In genomic region chr4:15799703-15800102, GRCh38 we compare ENCODE assay signal across 23 cellular contexts. TPM values are rescaled to one million over a fixed set of nuclear protein-coding genes. Genes with fewer than 3 reads are reported as not detected.
A peak's percentile ranks its signal among the peaks of the same experiment; 100 is the strongest.
DNase-seq lines count a peak whose midpoint lies in the region; ATAC-seq, FAIRE-seq and TF ChIP-seq lines count a peak whose summit lies in the region.
"Had no signal": no experiment of that assay in that cellular context is flagged by ENCODE, and none has a peak within 500 bp of the region (broad histone marks: within the 10 kb centered on the region; RNA-seq: fewer than 3 reads in every experiment).

No MANE protein-coding gene starts in this region.

- CTCF ChIA-PET in OCI-LY7 (lab: Charles Lee; ENCODE audit: unreplicated experiment) = interaction anchor here (1.1 kb wide), 1 partner anchor 43 kb away, joined by 3 read pairs; no protein-coding TSS in a partner anchor

- H3K9me2 ChIP-seq in OCI-LY7 (ENCODE audit: insufficient read depth, low read length) = no peaks in the 10 kb centered on the region
- H3K9me2 ChIP-seq: SK-N-SH had no signal

- BruUV-seq in OCI-LY7 (replicated peaks; lab: Mats Ljungman, UMichigan) = no TSS peak

- H3K4me3 ChIP-seq in OCI-LY7 (ENCODE audit: low read depth, low read length, poor library complexity, severe bottlenecking) (peak overlapping the region; percentile 26), left lung (no peak overlapping the region), upper lobe of right lung (no peak overlapping the region), pancreas (no peak overlapping the region), Peyer's patch (no peak overlapping the region)

- peaks cover 100% of the 10 kb centered on the region for H3K79me2 ChIP-seq in OCI-LY7 (ENCODE audit: insufficient read depth, low read depth, low read length)

- WGBS in pancreas, 2 donors = 34 to 42% methylated on average over 2 of the region's 2 CpGs

- H3K27ac ChIP-seq in OCI-LY7 (ENCODE audit: low read depth, low read length, poor library complexity, severe bottlenecking) (peak overlapping the region; percentile 81), left lung (no peak overlapping the region), upper lobe of right lung (no peak overlapping the region), pancreas (no peak overlapping the region), Peyer's patch (no peak overlapping the region)

- no peak for TF ChIP-seq CTCF in natural killer cell (IDR thresholded peaks at IDR 0.05)
- TF ChIP-seq CTCF in OCI-LY7 (conservative IDR thresholded peaks at IDR 0.05; ENCODE audit: low read length) = no peak
- TF ChIP-seq CTCF in left lung (IDR thresholded peaks at IDR 0.05) = no peak
- TF ChIP-seq CTCF in upper lobe of right lung (IDR thresholded peaks at IDR 0.05) = no peak
- no peak for TF ChIP-seq CTCF in pancreas (IDR thresholded peaks at IDR 0.05)
- no peak for TF ChIP-seq CTCF in Peyer's patch (IDR thresholded peaks at IDR 0.05)

- H2AFZ ChIP-seq in OCI-LY7 (ENCODE audit: low read length) = no peak overlapping the region

- H3K4me1 Mint-ChIP-seq in natural killer cell = peaks cover 34 to 41% of the 10 kb centered on the region in 2 donors
- peaks cover 32 to 35% of the 10 kb centered on the region in 2 donors for H3K4me1 Mint-ChIP-seq in natural killer cell treated with Interleukin-12 subunit alpha and Interleukin-12 subunit beta and Interleukin-15 and Interleukin-18, amount 100 ng/mL, for 72 hours (ENCODE audit: low read depth in 2 of 2)

- H3K9me3 Mint-ChIP-seq in natural killer cell = no peaks in the 10 kb centered on the region
- H3K9me3 Mint-ChIP-seq in natural killer cell treated with Interleukin-12 subunit alpha and Interleukin-12 subunit beta and Interleukin-15 and Interleukin-18, amount 100 ng/mL, for 72 hours = no peaks in the 10 kb centered on the region
- H3K9me3 Mint-ChIP-seq: CD8-positive, alpha-beta T cell; IgD-negative memory B cell had no signal

- intact Hi-C loops in natural killer cell (cut with micrococcal nuclease) (no loop called here), OCI-LY7 (cut with micrococcal nuclease; ENCODE audit: unreplicated experiment) (loop anchor here (2.0 to 10.0 kb wide), 3 partner anchors 15 to 385 kb away; no protein-coding TSS in a partner anchor), left lung (cut with DNase I) (no loop called here), upper lobe of right lung (cut with DNase I) (no loop called here), pancreas (cut with DNase I) (no loop called here)

- DNase-seq in natural killer cell (no peak), OCI-LY7 (ENCODE audit: low spot score) (peak; percentile 56), left lung (no peak), upper lobe of right lung (no peak), pancreas (no peak), Peyer's patch (no peak)
- no peak for DNase-seq in natural killer cell treated with Interleukin-12 subunit alpha and Interleukin-12 subunit beta and Interleukin-15 and Interleukin-18, amount 100 ng/mL, for 72 hours (ENCODE audit: low spot score)
- DNase-seq: Calu3; CD8-positive, alpha-beta T cell; DMS53; H9; Kasumi-1; MM.1S; NCI-H1092 treated with DMSO at 0.1 percent for 48 hours; NCI-H510A; NCI-H748 treated with DMSO at 0.1 percent for 48 hours; RPMI8226; SHP77 treated with DMSO at 0.1 percent for 48 hours; SK-N-SH had no signal

- no peaks in the 10 kb centered on the region for H3K36me3 Mint-ChIP-seq in natural killer cell
- no peaks in the 10 kb centered on the region for H3K36me3 Mint-ChIP-seq in natural killer cell treated with Interleukin-12 subunit alpha and Interleukin-12 subunit beta and Interleukin-15 and Interleukin-18, amount 100 ng/mL, for 72 hours
- H3K36me3 Mint-ChIP-seq: CD8-positive, alpha-beta T cell had no signal

- peak overlapping the region; percentile 34 for H3K4me2 ChIP-seq in OCI-LY7 (ENCODE audit: low read length)
- H3K4me2 ChIP-seq: SK-N-SH had no signal

- no peak overlapping the region for H3K4me3 Mint-ChIP-seq in natural killer cell
- no peak overlapping the region for H3K4me3 Mint-ChIP-seq in natural killer cell treated with Interleukin-12 subunit alpha and Interleukin-12 subunit beta and Interleukin-15 and Interleukin-18, amount 100 ng/mL, for 72 hours
- H3K4me3 Mint-ChIP-seq: CD8-positive, alpha-beta T cell; H9 had no signal

- H3K36me3 ChIP-seq in OCI-LY7 (ENCODE audit: insufficient read depth, low read length) (peaks cover 79% of the 10 kb centered on the region), left lung (no peaks in the 10 kb centered on the region), upper lobe of right lung (no peaks in the 10 kb centered on the region), pancreas (no peaks in the 10 kb centered on the region), Peyer's patch (no peaks in the 10 kb centered on the region)

- TF ChIP-seq POLR2A in Peyer's patch (IDR thresholded peaks at IDR 0.05) = no peak

- ATAC-seq in natural killer cell (no peak), left lung (peak; percentile 77), upper lobe of right lung (peak; percentile 45), pancreas (no peak), HG03457 (IDR thresholded peaks at IDR 0.05; ENCODE audit: unreplicated experiment) (no peak)
- ATAC-seq in natural killer cell treated with Interleukin-12 subunit alpha and Interleukin-12 subunit beta and Interleukin-15 and Interleukin-18, amount 100 ng/mL, for 72 hours = no peak
- ATAC-seq: CD8-positive, alpha-beta T cell had no signal

- H3K4me1 ChIP-seq in OCI-LY7 (ENCODE audit: insufficient read depth, low read length, poor library complexity, severe bottlenecking) = peaks cover 72% of the 10 kb centered on the region
- no peaks in the 10 kb centered on the region for H3K4me1 ChIP-seq in left lung
- H3K4me1 ChIP-seq in upper lobe of right lung = no peaks in the 10 kb centered on the region
- H3K4me1 ChIP-seq in pancreas = no peaks in the 10 kb centered on the region
- no peaks in the 10 kb centered on the region for H3K4me1 ChIP-seq in Peyer's patch

- H3K9me3 ChIP-seq in OCI-LY7 (ENCODE audit: low read length) (peaks cover 67% of the 10 kb centered on the region), left lung (no peaks in the 10 kb centered on the region), upper lobe of right lung (no peaks in the 10 kb centered on the region), pancreas (no peaks in the 10 kb centered on the region), Peyer's patch (no peaks in the 10 kb centered on the region)

- H4K20me1 ChIP-seq in OCI-LY7 (ENCODE audit: insufficient read depth, low read length) = no peaks in the 10 kb centered on the region

- H3K27me3 ChIP-seq in left lung (no peaks in the 10 kb centered on the region), upper lobe of right lung (no peaks in the 10 kb centered on the region), pancreas (no peaks in the 10 kb centered on the region), Peyer's patch (no peaks in the 10 kb centered on the region)

- no peak for FAIRE-seq in pancreas (lab: Jason Lieb, UNC)
- FAIRE-seq: A204.1 had no signal

- peak overlapping the region; percentile 50 to 55 for H3K27ac Mint-ChIP-seq in natural killer cell
- H3K27ac Mint-ChIP-seq in natural killer cell treated with Interleukin-12 subunit alpha and Interleukin-12 subunit beta and Interleukin-15 and Interleukin-18, amount 100 ng/mL, for 72 hours = peak overlapping the region in 1 of 2 donors; percentile 47
- H3K27ac Mint-ChIP-seq: CD8-positive, alpha-beta T cell; H9 had no signal

- POLR2A ChIA-PET in OCI-LY7 (lab: Charles Lee) = interaction anchor here (0.6 to 1.6 kb wide), 8 partner anchors 14 to 1532 kb away, joined by 3 to 15 read pairs (median 6); no protein-coding TSS in a partner anchor

- H3K27me3 Mint-ChIP-seq in natural killer cell (ENCODE audit: low read depth in 2 of 2) = no peaks in the 10 kb centered on the region
- H3K27me3 Mint-ChIP-seq in natural killer cell treated with Interleukin-12 subunit alpha and Interleukin-12 subunit beta and Interleukin-15 and Interleukin-18, amount 100 ng/mL, for 72 hours = no peaks in the 10 kb centered on the region
- H3K27me3 Mint-ChIP-seq: IgD-negative memory B cell had no signal

RNA-seq across cellular contexts. Expression of gene CD38, which starts 21.6 kb away (rescaled TPM):
- 100 to 1,000 TPM in 1 of 3 donors, 10 to 100 TPM in 2; 91.8 to 124 (median 98.8) TPM for total RNA-seq in natural killer cell
- 100 to 1,000 TPM in 1 of 2 donors, 10 to 100 TPM in 1; 94.7 to 179 TPM for total RNA-seq in natural killer cell treated with Interleukin-12 subunit alpha and Interleukin-12 subunit beta and Interleukin-15 and Interleukin-18, amount 100 ng/mL, for 72 hours
- total RNA-seq in OCI-LY7 (2014; rRNA removed; shearing (Covaris generic)) = 92.0 and 103 TPM in 2 replicates
- 176 and 214 TPM in 2 replicates for total RNA-seq in OCI-LY7 (2022)
- 10 to 100 TPM; 21.0 to 38.4 TPM for total RNA-seq in left lung
- 2.4 TPM for total RNA-seq in upper lobe of right lung
- total RNA-seq in pancreas = 1 to 10 TPM in 1 of 6 donors, under 1 TPM in 5; 0.12 to 1.6 (median 0.44) TPM
- polyA plus RNA-seq in pancreas = under 1 TPM; 0.23 to 0.56 TPM
- total RNA-seq in Peyer's patch = 10 to 100 TPM in 1 of 4 donors, 1 to 10 TPM in 3; 2.1 to 19.0 (median 3.9) TPM
- polyA plus RNA-seq: BJ had no signal

Comparison
In these comparisons a context has a peak if more than half of its experiments do, and no peak if none do; other contexts are left out.
1. ATAC-seq: peak in left lung (single experiment) and upper lobe of right lung (single experiment); none in natural killer cell (0 of 3), natural killer cell treated with Interleukin-12 subunit alpha and Interleukin-12 subunit beta and Interleukin-15 and Interleukin-18, amount 100 ng/mL, for 72 hours (0 of 2), pancreas (0 of 4) and HG03457 (single experiment).